ENCODE assay signal across 11 cellular contexts in genomic region chr10:70255329-70256299, GRCh38. TPM values are rescaled to one million over a fixed set of nuclear protein-coding genes. Genes with fewer than 3 reads are reported as not detected.
DNase-seq lines count a peak whose midpoint lies in the region; ATAC-seq and TF ChIP-seq lines count a peak whose summit lies in the region.
"Had no signal": no experiment of that assay in that cellular context is flagged by ENCODE, and none has a peak within 500 bp of the region (broad histone marks: within the 10 kb centered on the region; RNA-seq: fewer than 3 reads in every experiment).

No MANE protein-coding gene starts in this region.

- H3K27ac ChIP-seq in left ventricle myocardium inferior (replicated peaks), result no peak overlapping the region
- H3K27ac ChIP-seq: 22Rv1 had no signal

- no peak for ATAC-seq in GM18858 (IDR thresholded peaks at IDR 0.05; ENCODE audit: unreplicated experiment)

- peaks cover 60% of the 10 kb centered on the region for H3K27me3 ChIP-seq in left ventricle myocardium inferior (ENCODE audit: low read depth)

- H3K9me3 Mint-ChIP-seq in activated naive CD4-positive, alpha-beta T cell treated with anti-CD3 and anti-CD28 coated beads, Interleukin-2, amount 10 ng/mL, durations not matched to agents 7 days and 5 days, result peaks cover 4% of the 10 kb centered on the region

- H3K4me1 Mint-ChIP-seq in activated naive CD4-positive, alpha-beta T cell treated with anti-CD3 and anti-CD28 coated beads, Interleukin-2, amount 10 ng/mL, durations not matched to agents 7 days and 5 days, result peaks cover 11% of the 10 kb centered on the region

- H3K4me1 ChIP-seq in left ventricle myocardium inferior, result peaks cover 12% of the 10 kb centered on the region

- H3K4me3 ChIP-seq in left ventricle myocardium inferior, result peak overlapping the region; percentile 46

- CTCF ChIA-PET in activated naive CD4-positive, alpha-beta T cell treated with anti-CD3 and anti-CD28 coated beads, Interleukin-2, amount 10 ng/mL, durations not matched to agents 7 days and 5 days (lab: Charles Lee), result interaction anchor here (0.6 to 1.5 kb wide), 4 partner anchors 10 to 74 kb away, joined by 3 read pairs; no protein-coding TSS in a partner anchor

- H3K27me3 Mint-ChIP-seq in activated naive CD4-positive, alpha-beta T cell treated with anti-CD3 and anti-CD28 coated beads, Interleukin-2, amount 10 ng/mL, durations not matched to agents 7 days and 5 days, result peaks cover 83% of the 10 kb centered on the region

- H3K36me3 ChIP-seq in left ventricle myocardium inferior, result no peaks in the 10 kb centered on the region

- H3K4me3 Mint-ChIP-seq in activated naive CD4-positive, alpha-beta T cell treated with anti-CD3 and anti-CD28 coated beads, Interleukin-2, amount 10 ng/mL, durations not matched to agents 7 days and 5 days, result peak overlapping the region; percentile 44

- H3K36me3 Mint-ChIP-seq in activated naive CD4-positive, alpha-beta T cell treated with anti-CD3 and anti-CD28 coated beads, Interleukin-2, amount 10 ng/mL, durations not matched to agents 7 days and 5 days, result no peaks in the 10 kb centered on the region

- H3K27ac Mint-ChIP-seq in activated naive CD4-positive, alpha-beta T cell treated with anti-CD3 and anti-CD28 coated beads, Interleukin-2, amount 10 ng/mL, durations not matched to agents 7 days and 5 days, result no peak overlapping the region

- DNase-seq in DMS79 treated with DMSO at 0.1 percent for 48 hours (lab: John Stamatoyannopoulos, UW) (peak; percentile 13), DMS79 (lab: John Stamatoyannopoulos, UW) (no peak), left ventricle myocardium inferior (no peak), superior temporal gyrus (ENCODE audit: extremely low spot score) (peak; percentile 52), middle frontal gyrus (ENCODE audit: extremely low spot score, low spot score) (no peak), iPS-NIHi7 (ENCODE audit: extremely low spot score) (no peak)
- DNase-seq in activated naive CD4-positive, alpha-beta T cell treated with anti-CD3 and anti-CD28 coated beads, Interleukin-2, amount 10 ng/mL, durations not matched to agents 7 days and 5 days, result peak; percentile 30
- DNase-seq: activated gamma-delta T cell, NCI-H2107 had no signal

- peaks cover 5% of the 10 kb centered on the region for H3K9me3 ChIP-seq in left ventricle myocardium inferior (replicated peaks)

- TF ChIP-seq CTCF in left ventricle myocardium inferior (IDR thresholded peaks at IDR 0.05; ENCODE audit: borderline replicate concordance), result no peak

- intact Hi-C loops in left ventricle myocardium inferior (cut with micrococcal nuclease), result no loop called here

RNA-seq across cellular contexts. Expression of gene PPA1, which starts 22.4 kb away (rescaled TPM):
- 99.9 TPM for total RNA-seq in left ventricle myocardium inferior

RNA-seq across cellular contexts. Expression of gene NPFFR1, which starts 28.2 kb away (rescaled TPM):
- not detected for total RNA-seq in left ventricle myocardium inferior

Comparison
In these comparisons a context has a peak if more than half of its experiments do, and no peak if none do; other contexts are left out.
1. DNase-seq: peak in DMS79 treated with DMSO at 0.1 percent for 48 hours (single experiment), activated naive CD4-positive, alpha-beta T cell treated with anti-CD3 and anti-CD28 coated beads, Interleukin-2, amount 10 ng/mL, durations not matched to agents 7 days and 5 days (single experiment) and superior temporal gyrus (single experiment); none in DMS79 (single experiment), left ventricle myocardium inferior (single experiment), middle frontal gyrus (single experiment) and iPS-NIHi7 (single experiment).